In genomic region chr2:48356701-48357322, GRCh38 we compare ENCODE assay signal across 7 cellular contexts.
DNase-seq lines count a peak whose midpoint lies in the region; ATAC-seq and TF ChIP-seq lines count a peak whose summit lies in the region.

No MANE protein-coding gene starts in this region.

- peaks cover 24% of the 10 kb centered on the region for H3K36me3 ChIP-seq in Loucy (ENCODE audit: insufficient read depth, low read length)

- CTCF ChIA-PET in HEK293T (lab: Yijun Ruan, JAX): interaction anchor here (0.6 kb wide), 1 partner anchor 21 kb away, joined by 5 read pairs; no protein-coding TSS in a partner anchor

- no peaks in the 10 kb centered on the region for H3K9me3 ChIP-seq in Loucy (ENCODE audit: insufficient read depth, low read depth, low read length)

- H3K4me3 ChIP-seq in Loucy (ENCODE audit: low read length, poor library complexity, severe bottlenecking): peak overlapping the region; percentile 64

- POLR2A ChIA-PET in HEK293T (lab: Yijun Ruan, JAX): no interaction called here

- ATAC-seq in GM18508 (IDR thresholded peaks at IDR 0.05; ENCODE audit: insufficient read depth, unreplicated experiment): peak; percentile 54
- ATAC-seq in GM21619 (IDR thresholded peaks at IDR 0.05; ENCODE audit: unreplicated experiment): peak; percentile 83
- ATAC-seq in activated naive CD8-positive, alpha-beta T cell treated with anti-CD3 and anti-CD28 coated beads, Interleukin-2, amount 50 U/mL, for 24 hours: peak; percentile 93
- peak; percentile 96 for ATAC-seq in stimulated activated naive CD8-positive, alpha-beta T cell treated with anti-CD3 and anti-CD28 coated beads, Interleukin-15, Interleukin-2, amounts not matched to agents 100 U/mL and 50 U/mL, for 24 hours

- H3K4me3 Mint-ChIP-seq in activated naive CD8-positive, alpha-beta T cell treated with anti-CD3 and anti-CD28 coated beads, Interleukin-2, amount 50 U/mL, for 24 hours: peak overlapping the region; percentile 73

- peaks cover 8% of the 10 kb centered on the region for H4K20me1 ChIP-seq in Loucy (ENCODE audit: insufficient read depth, low read length, poor library complexity, severe bottlenecking)

- H3K9me2 ChIP-seq in Loucy (replicated peaks; ENCODE audit: low read depth, low read length): no peaks in the 10 kb centered on the region

- DNase-seq in activated naive CD8-positive, alpha-beta T cell treated with anti-CD3 and anti-CD28 coated beads, Interleukin-2, amount 50 U/mL, for 24 hours: no peak
- DNase-seq in stimulated activated naive CD8-positive, alpha-beta T cell treated with anti-CD3 and anti-CD28 coated beads, Interleukin-15, Interleukin-2, amounts not matched to agents 100 U/mL and 50 U/mL, for 24 hours: peak; percentile 22
- DNase-seq in foreskin melanocyte (no peak), HEK293T (ENCODE audit: extremely low spot score) (no peak)

- peaks cover 12% of the 10 kb centered on the region for H3F3A ChIP-seq in Loucy (ENCODE audit: low read depth)

- no peaks in the 10 kb centered on the region for H3K27me3 ChIP-seq in Loucy (ENCODE audit: insufficient read depth, low read length, poor library complexity, severe bottlenecking)

- H3K4me1 Mint-ChIP-seq in activated naive CD8-positive, alpha-beta T cell treated with anti-CD3 and anti-CD28 coated beads, Interleukin-2, amount 50 U/mL, for 24 hours: peaks cover 70% of the 10 kb centered on the region

- peak overlapping the region; percentile 66 for H3K9ac ChIP-seq in Loucy (ENCODE audit: low read depth, low read length, poor library complexity, severe bottlenecking)

- peaks cover 92% of the 10 kb centered on the region for H3K79me2 ChIP-seq in Loucy (ENCODE audit: insufficient read depth, low read length)

- peak overlapping the region; percentile 96 for H3K27ac Mint-ChIP-seq in activated naive CD8-positive, alpha-beta T cell treated with anti-CD3 and anti-CD28 coated beads, Interleukin-2, amount 50 U/mL, for 24 hours

- no peak for TF ChIP-seq CTCF in Loucy (conservative IDR thresholded peaks at IDR 0.05; ENCODE audit: low read length)

- H3K4me2 ChIP-seq in Loucy (ENCODE audit: low read depth, low read length, poor library complexity, severe bottlenecking): peak overlapping the region; percentile 77

- H3K36me3 Mint-ChIP-seq in activated naive CD8-positive, alpha-beta T cell treated with anti-CD3 and anti-CD28 coated beads, Interleukin-2, amount 50 U/mL, for 24 hours (ENCODE audit: low read depth): peaks cover 43% of the 10 kb centered on the region

- peak overlapping the region; percentile 38; the same call in 1 of the 2 replicates for H2AFZ ChIP-seq in Loucy (ENCODE audit: low read length)

- H3K9me3 Mint-ChIP-seq in activated naive CD8-positive, alpha-beta T cell treated with anti-CD3 and anti-CD28 coated beads, Interleukin-2, amount 50 U/mL, for 24 hours: peaks cover 5% of the 10 kb centered on the region

- peaks cover 64% of the 10 kb centered on the region for H3K4me1 ChIP-seq in Loucy (ENCODE audit: insufficient read depth, low read length, poor library complexity, severe bottlenecking)

- H3K27me3 Mint-ChIP-seq in activated naive CD8-positive, alpha-beta T cell treated with anti-CD3 and anti-CD28 coated beads, Interleukin-2, amount 50 U/mL, for 24 hours: no peaks in the 10 kb centered on the region

TF ChIP-seq in HEK293T, 16 proteins besides CTCF, POLR2A, EP300 and RAD21:
- TF ChIP-seq NFRKB (IDR thresholded peaks at IDR 0.05) (no peak), FOXA1 (IDR thresholded peaks at IDR 0.05) (no peak), FOXK2 (IDR thresholded peaks at IDR 0.05) (no peak), TARDBP (IDR thresholded peaks at IDR 0.05) (no peak), BHLHE40 (IDR thresholded peaks at IDR 0.05; ENCODE audit: borderline replicate concordance) (no peak), CTBP1 (IDR thresholded peaks at IDR 0.05; ENCODE audit: borderline replicate concordance) (no peak), FOXM1 (IDR thresholded peaks at IDR 0.05; ENCODE audit: borderline replicate concordance) (no peak), ELF4 (IDR thresholded peaks at IDR 0.05) (no peak), ZNF384 (IDR thresholded peaks at IDR 0.05) (no peak), SUZ12 (IDR thresholded peaks at IDR 0.05) (no peak), HDGF (IDR thresholded peaks at IDR 0.05; ENCODE audit: borderline replicate concordance) (no peak), PKNOX1 (IDR thresholded peaks at IDR 0.05) (no peak), ARNT (IDR thresholded peaks at IDR 0.05) (no peak), L3MBTL2 (conservative IDR thresholded peaks at IDR 0.05) (no peak)
